8 cellular contexts compared by ENCODE assay signal in the genomic region with DNA sequence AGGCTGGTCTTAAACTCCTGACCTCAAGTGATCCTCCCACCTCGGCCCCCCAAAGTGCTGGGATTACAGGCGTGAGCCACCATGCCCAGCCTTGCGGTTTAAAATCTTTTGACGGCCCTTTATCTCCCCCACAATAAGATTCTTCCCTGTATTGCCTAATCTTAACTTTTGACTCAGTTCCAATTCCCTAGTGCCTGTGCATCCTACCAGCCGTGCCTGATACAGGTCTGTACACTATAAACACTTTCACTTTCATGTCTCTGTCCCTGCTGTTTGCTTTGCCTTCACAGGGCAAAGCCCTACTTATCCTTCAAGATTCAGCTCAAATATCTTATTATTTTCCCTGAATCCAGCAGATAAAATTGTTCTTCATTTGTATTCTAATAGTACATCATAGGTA.
DNase-seq lines count a peak whose midpoint lies in the region; ATAC-seq, FAIRE-seq and TF ChIP-seq lines count a peak whose summit lies in the region.

No MANE protein-coding gene starts in this region.

- H3K36me3 Mint-ChIP-seq in stimulated activated effector memory CD8-positive, alpha-beta T cell treated with anti-CD3 and anti-CD28 coated beads, Interleukin-12 subunit alpha, Interleukin-12 subunit beta, amount 100 ng/mL, for 72 hours: peaks cover 16% of the 10 kb centered on the region

- CTCF ChIA-PET in SK-N-SH (lab: Yijun Ruan, JAX): no interaction called here

- WGBS in SK-N-SH (ENCODE audit: low lambda C conversion rate): 41% methylated on average over 5 of the region's 5 CpGs
- WGBS in small intestine, 3 donors: 5 to 36% (median 22%) methylated on average over 3 to 5 of the region's 5 CpGs

- H3F3A ChIP-seq in SK-N-SH (replicated peaks; ENCODE audit: insufficient read depth): no peaks in the 10 kb centered on the region

- peak; percentile 64 for ATAC-seq in SK-N-SH treated with all-trans-retinoic acid at 6 μM for 48 hours
- ATAC-seq in HG03442 (IDR thresholded peaks at IDR 0.05; ENCODE audit: unreplicated experiment): peak; percentile 71
- ATAC-seq in stimulated activated effector memory CD8-positive, alpha-beta T cell treated with anti-CD3 and anti-CD28 coated beads, Interleukin-12 subunit alpha, Interleukin-12 subunit beta, amount 100 ng/mL, for 72 hours: no peak

- H3K27ac ChIP-seq in SK-N-SH (ENCODE audit: low read depth in 2 of 2, low read length in 1 of 2) (no peak overlapping the region), dorsolateral prefrontal cortex (peak overlapping the region in 51 of 59 donors; percentile 0 to 83 (median 57)), small intestine (ENCODE audit: low read depth in 1 of 2, low read length in 1 of 2) (no peak overlapping the region)

- peaks cover 13% of the 10 kb centered on the region for H3K4me1 Mint-ChIP-seq in stimulated activated effector memory CD8-positive, alpha-beta T cell treated with anti-CD3 and anti-CD28 coated beads, Interleukin-12 subunit alpha, Interleukin-12 subunit beta, amount 100 ng/mL, for 72 hours

- no peaks in the 10 kb centered on the region; the same call in 1 of the 2 replicates for H3K79me2 ChIP-seq in SK-N-SH (ENCODE audit: insufficient read depth)

- H3K9me2 ChIP-seq in SK-N-SH: no peaks in the 10 kb centered on the region

- H3K4me1 ChIP-seq in SK-N-SH (ENCODE audit: control insufficient read depth in 1 of 2, insufficient read depth in 2 of 2, low read depth in 1 of 2, low read length in 1 of 2) (no peaks in the 10 kb centered on the region; a peak in 1 of 4 replicates), small intestine (ENCODE audit: control insufficient read depth in 2 of 2, insufficient read depth in 1 of 2, low read depth in 1 of 2, low read length in 1 of 2) (no peaks in the 10 kb centered on the region)

- no peak for TF ChIP-seq EP300 in SK-N-SH (IDR thresholded peaks at IDR 0.05; ENCODE audit: borderline replicate concordance in 1 of 2, low read depth in 1 of 2, low read length in 1 of 2)

- intact Hi-C loops in dorsolateral prefrontal cortex (cut with DNase I): loop anchor here in 1 of 2 donors (5.0 kb wide), 1 partner anchor 73 kb away; a partner anchor contains a TSS

- H3K9ac ChIP-seq in SK-N-SH: no peak overlapping the region

- no peaks in the 10 kb centered on the region for H4K20me1 ChIP-seq in SK-N-SH (ENCODE audit: insufficient read depth)

- H3K36me3 ChIP-seq in SK-N-SH (replicated peaks in 1 of 2; ENCODE audit: control insufficient read depth in 1 of 2, insufficient read depth in 2 of 2, low read length in 1 of 2) (no peaks in the 10 kb centered on the region), small intestine (ENCODE audit: control insufficient read depth in 2 of 2, insufficient read depth in 2 of 2, low read length in 2 of 2) (no peaks in the 10 kb centered on the region)

- DNase-seq in SK-N-SH (no peak), dorsolateral prefrontal cortex (no peak), small intestine (peak; percentile 66), iPS-NIHi7 (ENCODE audit: extremely low spot score) (no peak), amygdala (lab: John Stamatoyannopoulos, UW) (no peak)
- DNase-seq in stimulated activated effector memory CD8-positive, alpha-beta T cell treated with anti-CD3 and anti-CD28 coated beads, Interleukin-12 subunit alpha, Interleukin-12 subunit beta, amount 100 ng/mL, for 72 hours (ENCODE audit: low spot score in 2 of 2): no peak

- no peak for TF ChIP-seq RAD21 in SK-N-SH (IDR thresholded peaks at IDR 0.05; ENCODE audit: low read length)

- no peak for FAIRE-seq in small intestine (lab: Jason Lieb, UNC)

- no peak for TF ChIP-seq CTCF in SK-N-SH (IDR thresholded peaks at IDR 0.05)
- TF ChIP-seq CTCF in dorsolateral prefrontal cortex (IDR thresholded peaks at IDR 0.05 in 54 of 56, conservative IDR thresholded peaks at IDR 0.05 in 2 of 56; ENCODE audit: low read depth in 1 of 56, partially characterized antibody in 56 of 56): no peak

- no peaks in the 10 kb centered on the region for H3K27me3 ChIP-seq in SK-N-SH (ENCODE audit: insufficient read depth)
- peaks cover 0 to 27% (median under 1%) of the 10 kb centered on the region in 45 donors for H3K27me3 ChIP-seq in dorsolateral prefrontal cortex
- no peaks in the 10 kb centered on the region for H3K27me3 ChIP-seq in small intestine (ENCODE audit: control insufficient read depth in 2 of 2, insufficient read depth in 2 of 2, low read length in 2 of 2)

- H3K4me3 ChIP-seq in SK-N-SH (ENCODE audit: low read depth in 2 of 2, low read length in 1 of 2) (no peak overlapping the region), dorsolateral prefrontal cortex (peak overlapping the region in 19 of 59 donors; percentile 6 to 43 (median 21)), small intestine (ENCODE audit: low read depth in 1 of 2, low read length in 2 of 2) (no peak overlapping the region)

- no peaks in the 10 kb centered on the region for H3K9me3 Mint-ChIP-seq in stimulated activated effector memory CD8-positive, alpha-beta T cell treated with anti-CD3 and anti-CD28 coated beads, Interleukin-12 subunit alpha, Interleukin-12 subunit beta, amount 100 ng/mL, for 72 hours

- H3K9me3 ChIP-seq in SK-N-SH (no peaks in the 10 kb centered on the region), small intestine (ENCODE audit: control insufficient read depth, low read depth) (no peaks in the 10 kb centered on the region)

- H2AFZ ChIP-seq in SK-N-SH (ENCODE audit: low read depth): no peak overlapping the region

- H3K27ac Mint-ChIP-seq in stimulated activated effector memory CD8-positive, alpha-beta T cell treated with anti-CD3 and anti-CD28 coated beads, Interleukin-12 subunit alpha, Interleukin-12 subunit beta, amount 100 ng/mL, for 72 hours: no peak overlapping the region

- H3K4me2 ChIP-seq in SK-N-SH: no peak overlapping the region; the same call in 1 of the 2 replicates

- H3K4me3 Mint-ChIP-seq in stimulated activated effector memory CD8-positive, alpha-beta T cell treated with anti-CD3 and anti-CD28 coated beads, Interleukin-12 subunit alpha, Interleukin-12 subunit beta, amount 100 ng/mL, for 72 hours: no peak overlapping the region

- POLR2A ChIA-PET in SK-N-SH (lab: Yijun Ruan, JAX): no interaction called here

TF ChIP-seq in SK-N-SH treated with all-trans-retinoic acid at 6 μM for 48 hours, 23 proteins besides CTCF, POLR2A, EP300 and RAD21 (continues in another document):
- TF ChIP-seq, protein P1, sequence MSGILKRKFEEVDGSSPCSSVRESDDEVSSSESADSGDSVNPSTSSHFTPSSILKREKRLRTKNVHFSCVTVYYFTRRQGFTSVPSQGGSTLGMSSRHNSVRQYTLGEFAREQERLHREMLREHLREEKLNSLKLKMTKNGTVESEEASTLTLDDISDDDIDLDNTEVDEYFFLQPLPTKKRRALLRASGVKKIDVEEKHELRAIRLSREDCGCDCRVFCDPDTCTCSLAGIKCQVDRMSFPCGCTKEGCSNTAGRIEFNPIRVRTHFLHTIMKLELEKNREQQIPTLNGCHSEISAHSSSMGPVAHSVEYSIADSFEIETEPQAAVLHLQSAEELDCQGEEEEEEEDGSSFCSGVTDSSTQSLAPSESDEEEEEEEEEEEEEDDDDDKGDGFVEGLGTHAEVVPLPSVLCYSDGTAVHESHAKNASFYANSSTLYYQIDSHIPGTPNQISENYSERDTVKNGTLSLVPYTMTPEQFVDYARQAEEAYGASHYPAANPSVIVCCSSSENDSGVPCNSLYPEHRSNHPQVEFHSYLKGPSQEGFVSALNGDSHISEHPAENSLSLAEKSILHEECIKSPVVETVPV (CRISPR knock-in tag; IDR thresholded peaks at IDR 0.05): no peak
- TF ChIP-seq, protein P2, sequence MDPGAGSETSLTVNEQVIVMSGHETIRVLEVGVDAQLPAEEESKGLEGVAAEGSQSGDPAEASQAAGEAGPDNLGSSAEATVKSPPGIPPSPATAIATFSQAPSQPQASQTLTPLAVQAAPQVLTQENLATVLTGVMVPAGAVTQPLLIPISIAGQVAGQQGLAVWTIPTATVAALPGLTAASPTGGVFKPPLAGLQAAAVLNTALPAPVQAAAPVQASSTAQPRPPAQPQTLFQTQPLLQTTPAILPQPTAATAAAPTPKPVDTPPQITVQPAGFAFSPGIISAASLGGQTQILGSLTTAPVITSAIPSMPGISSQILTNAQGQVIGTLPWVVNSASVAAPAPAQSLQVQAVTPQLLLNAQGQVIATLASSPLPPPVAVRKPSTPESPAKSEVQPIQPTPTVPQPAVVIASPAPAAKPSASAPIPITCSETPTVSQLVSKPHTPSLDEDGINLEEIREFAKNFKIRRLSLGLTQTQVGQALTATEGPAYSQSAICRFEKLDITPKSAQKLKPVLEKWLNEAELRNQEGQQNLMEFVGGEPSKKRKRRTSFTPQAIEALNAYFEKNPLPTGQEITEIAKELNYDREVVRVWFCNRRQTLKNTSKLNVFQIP (CRISPR knock-in tag; IDR thresholded peaks at IDR 0.05; ENCODE audit: borderline replicate concordance, low read depth): no peak
- no peak for TF ChIP-seq BACH2 (CRISPR knock-in tag; IDR thresholded peaks at IDR 0.05; ENCODE audit: borderline replicate concordance)

TF ChIP-seq in SK-N-SH, 30 proteins besides CTCF, POLR2A, EP300 and RAD21 (continues in another document):
- TF ChIP-seq TCF12 (IDR thresholded peaks at IDR 0.05) (no peak), MEF2A (IDR thresholded peaks at IDR 0.05; ENCODE audit: borderline replicate concordance, low read depth) (no peak), MXI1 (IDR thresholded peaks at IDR 0.05; ENCODE audit: low read depth, low read length) (no peak), GATA2 (CRISPR knock-in tag; IDR thresholded peaks at IDR 0.05) (no peak)
- TF ChIP-seq, protein P3, sequence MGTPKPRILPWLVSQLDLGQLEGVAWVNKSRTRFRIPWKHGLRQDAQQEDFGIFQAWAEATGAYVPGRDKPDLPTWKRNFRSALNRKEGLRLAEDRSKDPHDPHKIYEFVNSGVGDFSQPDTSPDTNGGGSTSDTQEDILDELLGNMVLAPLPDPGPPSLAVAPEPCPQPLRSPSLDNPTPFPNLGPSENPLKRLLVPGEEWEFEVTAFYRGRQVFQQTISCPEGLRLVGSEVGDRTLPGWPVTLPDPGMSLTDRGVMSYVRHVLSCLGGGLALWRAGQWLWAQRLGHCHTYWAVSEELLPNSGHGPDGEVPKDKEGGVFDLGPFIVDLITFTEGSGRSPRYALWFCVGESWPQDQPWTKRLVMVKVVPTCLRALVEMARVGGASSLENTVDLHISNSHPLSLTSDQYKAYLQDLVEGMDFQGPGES (IDR thresholded peaks at IDR 0.05; ENCODE audit: low read depth, low read length): no peak

Comparison
In these comparisons a context has a peak if more than half of its experiments do, and no peak if none do; other contexts are left out.
1. H3K27ac ChIP-seq: peak in dorsolateral prefrontal cortex (51 of 59); none in SK-N-SH (0 of 2) and small intestine (0 of 2).